12 cellular contexts compared by ENCODE assay signal in the genomic region with DNA sequence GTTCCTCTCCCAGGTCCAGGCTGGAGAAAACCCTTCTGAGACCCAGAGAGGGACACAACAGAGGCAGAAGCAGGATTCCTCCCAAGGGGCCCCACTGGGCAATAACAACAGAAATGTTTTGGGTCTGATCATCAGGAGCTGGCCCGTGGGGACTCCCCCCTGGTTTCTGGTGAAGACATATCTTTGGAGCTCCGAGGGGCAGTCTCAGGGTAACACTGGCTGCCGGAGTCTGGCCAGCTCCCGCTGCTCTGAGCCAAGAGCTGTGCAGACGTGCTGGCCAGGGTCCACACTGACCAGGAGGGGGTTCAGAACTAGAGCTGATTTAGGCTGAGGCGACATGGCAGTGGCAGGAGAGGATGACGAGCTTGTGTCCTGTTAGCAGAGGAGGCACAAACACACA. TPM values are rescaled to one million over a fixed set of nuclear protein-coding genes. Genes with fewer than 3 reads are reported as not detected.
DNase-seq lines count a peak whose midpoint lies in the region; ATAC-seq, FAIRE-seq and TF ChIP-seq lines count a peak whose summit lies in the region.
"Had no signal": no experiment of that assay in that cellular context is flagged by ENCODE, and none has a peak within 500 bp of the region (broad histone marks: within the 10 kb centered on the region; RNA-seq: fewer than 3 reads in every experiment).

No MANE protein-coding gene starts in this region.

- no peak for TF ChIP-seq POLR2A in prostate gland (IDR thresholded peaks at IDR 0.05)

- TF ChIP-seq CTCF in CD4-positive, alpha-beta T cell (IDR thresholded peaks at IDR 0.05) = no peak
- no peak for TF ChIP-seq CTCF in left ventricle myocardium inferior (IDR thresholded peaks at IDR 0.05; ENCODE audit: borderline replicate concordance)
- TF ChIP-seq CTCF in prostate gland (IDR thresholded peaks at IDR 0.05) = no peak

- peaks cover 56% of the 10 kb centered on the region for H3K36me3 Mint-ChIP-seq in CD4-positive, alpha-beta T cell (ENCODE audit: low read depth)
- H3K36me3 Mint-ChIP-seq in activated naive CD8-positive, alpha-beta T cell treated with anti-CD3 and anti-CD28 coated beads for 36 hours = peaks cover 29% of the 10 kb centered on the region

- peak overlapping the region; percentile 93 for H3K27ac Mint-ChIP-seq in CD4-positive, alpha-beta T cell
- H3K27ac Mint-ChIP-seq in activated naive CD8-positive, alpha-beta T cell treated with anti-CD3 and anti-CD28 coated beads for 36 hours = peak overlapping the region; percentile 36

- H3K9me3 ChIP-seq in CD4-positive, alpha-beta T cell (ENCODE audit: control insufficient read depth, low read length) = no peaks in the 10 kb centered on the region
- H3K9me3 ChIP-seq in left ventricle myocardium inferior (replicated peaks) = no peaks in the 10 kb centered on the region
- H3K9me3 ChIP-seq in prostate gland = no peaks in the 10 kb centered on the region
- H3K9me3 ChIP-seq: BLaER1 treated with 17β-estradiol and CSF1 and Interleukin-3, amounts not matched to agents 10 nM and 100 nM had no signal

- no peak overlapping the region for H3K4me3 Mint-ChIP-seq in CD4-positive, alpha-beta T cell
- H3K4me3 Mint-ChIP-seq in activated naive CD8-positive, alpha-beta T cell treated with anti-CD3 and anti-CD28 coated beads for 36 hours = no peak overlapping the region
- H3K4me3 Mint-ChIP-seq: naive B cell had no signal

- intact Hi-C loops in CD4-positive, alpha-beta T cell (cut with DNase I, micrococcal nuclease) = no loop called here
- intact Hi-C loops in left ventricle myocardium inferior (cut with micrococcal nuclease) = no loop called here
- intact Hi-C loops in prostate gland (cut with DNase I) = no loop called here

- no peak for DNase-seq in CD4-positive, alpha-beta T cell
- no peak for DNase-seq in activated naive CD8-positive, alpha-beta T cell treated with anti-CD3 and anti-CD28 coated beads for 36 hours
- DNase-seq in left ventricle myocardium inferior (peak; percentile 60), prostate gland (ENCODE audit: low spot score) (no peak), NCI-H510A treated with DMSO at 0.1 percent for 48 hours (lab: John Stamatoyannopoulos, UW) (no peak), DMS153 treated with DMSO at 0.1 percent for 48 hours (lab: John Stamatoyannopoulos, UW; ENCODE audit: unreplicated experiment) (no peak), frontal cortex (ENCODE audit: low spot score in 2 of 2) (no peak)
- DNase-seq: naive B cell, T1000 had no signal

- CTCF ChIA-PET in CD4-positive, alpha-beta T cell (lab: Charles Lee) = interaction anchor here (1.6 kb wide), 1 partner anchor 15 kb away, joined by 4 read pairs; no protein-coding TSS in a partner anchor

- no peaks in the 10 kb centered on the region for H3K9me3 Mint-ChIP-seq in CD4-positive, alpha-beta T cell
- H3K9me3 Mint-ChIP-seq in activated naive CD8-positive, alpha-beta T cell treated with anti-CD3 and anti-CD28 coated beads for 36 hours = no peaks in the 10 kb centered on the region
- H3K9me3 Mint-ChIP-seq: naive B cell had no signal

- POLR2A ChIA-PET in CD4-positive, alpha-beta T cell (lab: Charles Lee) = interaction anchor here (0.8 kb wide), 1 partner anchor 68 kb away, joined by 3 read pairs; no protein-coding TSS in a partner anchor

- H3K4me1 Mint-ChIP-seq in CD4-positive, alpha-beta T cell (ENCODE audit: low read depth) = peaks cover 49% of the 10 kb centered on the region
- H3K4me1 Mint-ChIP-seq in activated naive CD8-positive, alpha-beta T cell treated with anti-CD3 and anti-CD28 coated beads for 36 hours = peaks cover 37% of the 10 kb centered on the region

- H3K27me3 Mint-ChIP-seq in CD4-positive, alpha-beta T cell = no peaks in the 10 kb centered on the region
- H3K27me3 Mint-ChIP-seq in activated naive CD8-positive, alpha-beta T cell treated with anti-CD3 and anti-CD28 coated beads for 36 hours = no peaks in the 10 kb centered on the region
- H3K27me3 Mint-ChIP-seq: naive B cell had no signal

- no peak for FAIRE-seq in frontal cortex (lab: Jason Lieb, UNC)
- FAIRE-seq: bronchial epithelial cell had no signal

- H3K4me1 ChIP-seq in left ventricle myocardium inferior (peaks cover 87% of the 10 kb centered on the region), prostate gland (replicated peaks) (peaks cover 19% of the 10 kb centered on the region)

- no peaks in the 10 kb centered on the region for H3K27me3 ChIP-seq in CD4-positive, alpha-beta T cell (ENCODE audit: control insufficient read depth, insufficient read depth, low read length)
- no peaks in the 10 kb centered on the region for H3K27me3 ChIP-seq in left ventricle myocardium inferior (ENCODE audit: low read depth)
- no peaks in the 10 kb centered on the region for H3K27me3 ChIP-seq in prostate gland (replicated peaks; ENCODE audit: insufficient read depth)
- H3K27me3 ChIP-seq: BLaER1 treated with 17β-estradiol and CSF1 and Interleukin-3, amounts not matched to agents 10 nM and 100 nM had no signal

- H3K4me3 ChIP-seq in left ventricle myocardium inferior = peak overlapping the region; percentile 53
- no peak overlapping the region for H3K4me3 ChIP-seq in prostate gland
- H3K4me3 ChIP-seq: BLaER1 treated with 17β-estradiol and CSF1 and Interleukin-3, amounts not matched to agents 10 nM and 100 nM had no signal

- no peak for ATAC-seq in CD4-positive, alpha-beta T cell (ENCODE audit: poor library complexity)
- no peak for ATAC-seq in HG03354 (IDR thresholded peaks at IDR 0.05; ENCODE audit: poor library complexity, severe bottlenecking, unreplicated experiment)

- H3K36me3 ChIP-seq in left ventricle myocardium inferior = peaks cover 11% of the 10 kb centered on the region
- H3K36me3 ChIP-seq in prostate gland = peaks cover 0 to 4% of the 10 kb centered on the region in 2 donors

- H3K27ac ChIP-seq in CD4-positive, alpha-beta T cell (ENCODE audit: low read depth, low read length) = no peak overlapping the region
- H3K27ac ChIP-seq in left ventricle myocardium inferior (replicated peaks) (peak overlapping the region; percentile 95), prostate gland (peak overlapping the region; percentile 59 to 69)
- H3K27ac ChIP-seq: BLaER1 treated with 17β-estradiol and CSF1 and Interleukin-3, amounts not matched to agents 10 nM and 100 nM had no signal

- WGBS in prostate gland = 45% methylated on average over 7 of the region's 7 CpGs

RNA-seq across cellular contexts. Expression of gene ECE1, which starts 13.1 kb away (rescaled TPM):
- 10 to 100 TPM; 62.0 to 63.6 TPM for total RNA-seq in CD4-positive, alpha-beta T cell
- 100 to 1,000 TPM in 1 of 2 experiments, 10 to 100 TPM in 1; 95.6 to 101 TPM for total RNA-seq in activated naive CD8-positive, alpha-beta T cell treated with anti-CD3 and anti-CD28 coated beads for 36 hours
- total RNA-seq in left ventricle myocardium inferior = 54.7 TPM
- total RNA-seq in prostate gland = 100 to 1,000 TPM; 113 to 146 TPM
- 8.2 TPM for total RNA-seq in frontal cortex
